In the genomic region with DNA sequence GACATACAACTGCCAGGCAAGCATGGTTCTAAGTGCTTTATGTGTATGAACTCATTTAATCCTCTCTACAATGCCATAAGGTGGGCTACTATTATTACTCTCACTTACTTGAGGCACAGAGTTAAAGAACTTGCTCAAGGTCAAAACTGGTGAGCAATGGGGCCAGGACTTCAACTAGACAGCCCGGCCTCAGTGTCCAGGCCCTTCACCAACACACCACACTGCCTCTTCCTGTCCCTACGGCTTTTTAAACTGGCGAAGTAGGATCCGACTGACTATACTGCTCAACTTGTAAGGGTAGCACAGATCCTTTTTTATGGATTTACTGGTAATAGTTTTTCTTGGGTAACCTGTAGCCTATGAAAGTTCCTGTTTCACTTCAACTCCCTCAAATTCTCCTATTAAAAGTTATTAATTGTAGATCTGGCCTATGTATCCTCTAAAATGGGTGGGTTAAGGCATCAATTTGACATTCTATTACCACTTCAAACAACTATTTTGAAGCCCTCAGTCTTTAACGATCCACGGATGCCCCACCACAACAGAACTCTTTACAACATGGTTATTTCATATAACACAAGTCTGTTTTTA, we compare ENCODE assay signal across 1 cellular context.
TF ChIP-seq lines count a peak whose summit lies in the region.

No MANE protein-coding gene starts in this region.

TF ChIP-seq in HepG2, 621 proteins besides CTCF, POLR2A, EP300 and RAD21 (continued from another document and continues in another):
- TF ChIP-seq ZNF383 (CRISPR knock-in tag; IDR thresholded peaks at IDR 0.05; ENCODE audit: borderline replicate concordance) (no peak), MYPOP (CRISPR knock-in tag; IDR thresholded peaks at IDR 0.05) (0 out of 2 replicates have a peak, but pooled peaks have one; percentile 34), ZNF572 (CRISPR knock-in tag; IDR thresholded peaks at IDR 0.05) (no peak), HMGA1 (CRISPR knock-in tag; conservative IDR thresholded peaks at IDR 0.05) (no peak), FIP1L1 (IDR thresholded peaks at IDR 0.05; ENCODE audit: borderline replicate concordance, insufficient read depth, low read depth, low read length) (no peak), ZHX2 (IDR thresholded peaks at IDR 0.05; ENCODE audit: low read depth) (no peak), ZHX2 (CRISPR knock-in tag; IDR thresholded peaks at IDR 0.05; ENCODE audit: borderline replicate concordance) (no peak), NBN (conservative IDR thresholded peaks at IDR 0.05) (no peak), ZNF670 (CRISPR knock-in tag; IDR thresholded peaks at IDR 0.05; ENCODE audit: borderline replicate concordance) (no peak), MED1 (CRISPR knock-in tag; IDR thresholded peaks at IDR 0.05) (0 out of 2 replicates have a peak, but pooled peaks have one; percentile 43), ZNF335 (CRISPR knock-in tag; IDR thresholded peaks at IDR 0.05) (no peak), SMARCE1 (IDR thresholded peaks at IDR 0.05; ENCODE audit: borderline replicate concordance) (no peak), PAX8 (CRISPR knock-in tag; IDR thresholded peaks at IDR 0.05; ENCODE audit: borderline replicate concordance) (no peak), UBTF (CRISPR knock-in tag; IDR thresholded peaks at IDR 0.05) (no peak), JUN (CRISPR knock-in tag; IDR thresholded peaks at IDR 0.05) (no peak), MXD3 (CRISPR knock-in tag; IDR thresholded peaks at IDR 0.05) (no peak), ZNF746 (CRISPR knock-in tag; IDR thresholded peaks at IDR 0.05) (no peak), NFRKB (IDR thresholded peaks at IDR 0.05) (no peak), ZNF329 (CRISPR knock-in tag; IDR thresholded peaks at IDR 0.05; ENCODE audit: low read depth) (no peak), MAFF (IDR thresholded peaks at IDR 0.05; ENCODE audit: low read depth, low read length) (no peak), ELF1 (CRISPR knock-in tag; IDR thresholded peaks at IDR 0.05) (no peak), TP53 (CRISPR knock-in tag; conservative IDR thresholded peaks at IDR 0.05) (no peak), CHD2 (IDR thresholded peaks at IDR 0.05; ENCODE audit: low read depth, low read length) (no peak), RBFOX2 (IDR thresholded peaks at IDR 0.05; ENCODE audit: low read depth, low read length) (peak; percentile 87), ZNF672 (CRISPR knock-in tag; IDR thresholded peaks at IDR 0.05) (no peak), ZNF781 (CRISPR knock-in tag; IDR thresholded peaks at IDR 0.05; ENCODE audit: borderline replicate concordance, not compliant biosample characterization) (no peak), KLF6 (CRISPR knock-in tag; IDR thresholded peaks at IDR 0.05) (0 out of 2 replicates have a peak, but pooled peaks have one; percentile 6), NR2F6 (IDR thresholded peaks at IDR 0.05) (no peak), NR2F6 (CRISPR knock-in tag; IDR thresholded peaks at IDR 0.05) (no peak), ZNF616 (CRISPR knock-in tag; IDR thresholded peaks at IDR 0.05; ENCODE audit: low read depth) (no peak), SAFB2 (CRISPR knock-in tag; IDR thresholded peaks at IDR 0.05; ENCODE audit: borderline replicate concordance, low read depth) (no peak), MATR3 (CRISPR knock-in tag; IDR thresholded peaks at IDR 0.05) (no peak), ZNF878 (CRISPR knock-in tag; IDR thresholded peaks at IDR 0.05) (no peak), SRSF9 (IDR thresholded peaks at IDR 0.05; ENCODE audit: borderline replicate concordance, insufficient read depth, low read depth, low read length, poor library complexity, severe bottlenecking) (no peak), STAT5B (CRISPR knock-in tag; IDR thresholded peaks at IDR 0.05) (no peak), ZNF589 (CRISPR knock-in tag; conservative IDR thresholded peaks at IDR 0.05) (no peak), AGO2 (optimal IDR thresholded peaks at IDR 0.05; ENCODE audit: low read depth, low read length) (peak; percentile 21), RFXAP (CRISPR knock-in tag; IDR thresholded peaks at IDR 0.05; ENCODE audit: borderline replicate concordance) (0 out of 2 replicates have a peak, but pooled peaks have one; percentile 33), NFAT5 (CRISPR knock-in tag; IDR thresholded peaks at IDR 0.05) (no peak), DNMT3B (CRISPR knock-in tag; conservative IDR thresholded peaks at IDR 0.05) (no peak), RFXANK (CRISPR knock-in tag; IDR thresholded peaks at IDR 0.05) (no peak), NFE2L2 (IDR thresholded peaks at IDR 0.05; ENCODE audit: low read length) (no peak), ZFP1 (CRISPR knock-in tag; IDR thresholded peaks at IDR 0.05) (no peak), RBM22 (optimal IDR thresholded peaks at IDR 0.05; ENCODE audit: low read length) (peak; percentile 89), KDM3A (CRISPR knock-in tag; IDR thresholded peaks at IDR 0.05; ENCODE audit: low read depth) (no peak)
- TF ChIP-seq, protein P1, sequence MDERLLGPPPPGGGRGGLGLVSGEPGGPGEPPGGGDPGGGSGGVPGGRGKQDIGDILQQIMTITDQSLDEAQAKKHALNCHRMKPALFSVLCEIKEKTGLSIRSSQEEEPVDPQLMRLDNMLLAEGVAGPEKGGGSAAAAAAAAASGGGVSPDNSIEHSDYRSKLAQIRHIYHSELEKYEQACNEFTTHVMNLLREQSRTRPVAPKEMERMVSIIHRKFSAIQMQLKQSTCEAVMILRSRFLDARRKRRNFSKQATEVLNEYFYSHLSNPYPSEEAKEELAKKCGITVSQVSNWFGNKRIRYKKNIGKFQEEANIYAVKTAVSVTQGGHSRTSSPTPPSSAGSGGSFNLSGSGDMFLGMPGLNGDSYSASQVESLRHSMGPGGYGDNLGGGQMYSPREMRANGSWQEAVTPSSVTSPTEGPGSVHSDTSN (CRISPR knock-in tag; IDR thresholded peaks at IDR 0.05), result no peak
- TF ChIP-seq, protein P2, sequence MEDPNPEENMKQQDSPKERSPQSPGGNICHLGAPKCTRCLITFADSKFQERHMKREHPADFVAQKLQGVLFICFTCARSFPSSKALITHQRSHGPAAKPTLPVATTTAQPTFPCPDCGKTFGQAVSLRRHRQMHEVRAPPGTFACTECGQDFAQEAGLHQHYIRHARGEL (CRISPR knock-in tag; IDR thresholded peaks at IDR 0.05), result no peak
- TF ChIP-seq, protein P3, sequence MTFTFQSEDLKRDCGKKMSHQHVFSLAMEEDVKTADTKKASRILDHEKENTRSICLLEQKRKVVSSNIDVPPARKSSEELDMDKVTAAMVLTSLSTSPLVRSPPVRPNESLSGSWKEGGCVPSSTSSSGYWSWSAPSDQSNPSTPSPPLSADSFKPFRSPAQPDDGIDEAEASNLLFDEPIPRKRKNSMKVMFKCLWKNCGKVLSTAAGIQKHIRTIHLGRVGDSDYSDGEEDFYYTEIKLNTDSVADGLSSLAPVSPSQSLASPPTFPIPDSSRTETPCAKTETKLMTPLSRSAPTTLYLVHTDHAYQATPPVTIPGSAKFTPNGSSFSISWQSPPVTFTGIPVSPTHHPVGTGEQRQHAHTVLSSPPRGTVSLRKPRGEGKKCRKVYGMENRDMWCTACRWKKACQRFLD (CRISPR knock-in tag; IDR thresholded peaks at IDR 0.05; ENCODE audit: borderline replicate concordance), result no peak; the same call in 1 of the 2 replicates
- TF ChIP-seq, protein P4, sequence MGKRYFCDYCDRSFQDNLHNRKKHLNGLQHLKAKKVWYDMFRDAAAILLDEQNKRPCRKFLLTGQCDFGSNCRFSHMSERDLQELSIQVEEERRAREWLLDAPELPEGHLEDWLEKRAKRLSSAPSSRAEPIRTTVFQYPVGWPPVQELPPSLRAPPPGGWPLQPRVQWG (CRISPR knock-in tag; IDR thresholded peaks at IDR 0.05; ENCODE audit: borderline replicate concordance, low read depth), result no peak
